ENCODE assay signal across 17 cellular contexts in the genomic region with DNA sequence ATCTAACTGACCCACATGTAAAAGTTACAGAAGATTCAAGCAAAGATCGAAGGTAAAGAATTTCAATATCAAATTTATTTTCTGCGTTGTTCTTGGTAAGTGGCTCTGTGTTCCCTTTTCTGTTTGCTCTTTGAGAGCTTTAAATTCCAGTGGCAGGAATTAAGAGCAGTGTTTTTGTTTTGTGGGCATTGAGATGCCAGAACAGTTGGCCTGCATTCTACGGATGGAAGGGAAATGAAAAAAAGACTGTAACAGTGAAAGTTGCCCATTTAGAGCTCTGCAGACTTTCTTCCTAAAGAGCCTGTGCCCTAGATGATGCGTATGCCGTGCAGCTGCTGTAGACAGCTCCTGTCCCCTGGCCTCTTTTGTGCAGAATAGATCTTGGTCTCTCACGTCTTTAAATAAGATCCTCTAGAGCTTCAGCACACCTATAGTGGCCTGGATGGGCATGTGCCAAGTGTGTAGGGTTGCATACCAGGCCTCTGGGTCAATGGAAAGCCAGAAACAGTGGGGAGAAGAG. TPM values are rescaled to one million over a fixed set of nuclear protein-coding genes. Genes with fewer than 3 reads are reported as not detected.
A peak's percentile ranks its signal among the peaks of the same experiment; 100 is the strongest.
DNase-seq lines count a peak whose midpoint lies in the region; ATAC-seq and TF ChIP-seq lines count a peak whose summit lies in the region.
"Had no signal": no experiment of that assay in that cellular context is flagged by ENCODE, and none has a peak within 500 bp of the region (broad histone marks: within the 10 kb centered on the region; RNA-seq: fewer than 3 reads in every experiment).

No MANE protein-coding gene starts in this region.

- no peaks in the 10 kb centered on the region for H3K27me3 Mint-ChIP-seq in T-helper 1 cell treated with Interleukin-12 subunit alpha and Interleukin-12 subunit beta and Interleukin-4 antibody, amounts not matched to agents 30 μg/mL and 1 μg/mL, for 36 hours (ENCODE audit: low read depth)
- H3K27me3 Mint-ChIP-seq in natural killer cell treated with Interleukin-12 subunit alpha and Interleukin-12 subunit beta and Interleukin-15 and Interleukin-18, amount 100 ng/mL, for 72 hours, result no peaks in the 10 kb centered on the region

- H3K4me1 Mint-ChIP-seq in T-helper 1 cell treated with Interleukin-12 subunit alpha and Interleukin-12 subunit beta and Interleukin-4 antibody, amounts not matched to agents 30 μg/mL and 1 μg/mL, for 36 hours (ENCODE audit: low read depth), result peaks cover 62% of the 10 kb centered on the region
- peaks cover 45 to 61% of the 10 kb centered on the region in 2 donors for H3K4me1 Mint-ChIP-seq in natural killer cell treated with Interleukin-12 subunit alpha and Interleukin-12 subunit beta and Interleukin-15 and Interleukin-18, amount 100 ng/mL, for 72 hours (ENCODE audit: low read depth in 2 of 2)

- H3K27ac Mint-ChIP-seq in T-helper 1 cell treated with Interleukin-12 subunit alpha and Interleukin-12 subunit beta and Interleukin-4 antibody, amounts not matched to agents 30 μg/mL and 1 μg/mL, for 36 hours, result peak overlapping the region; percentile 83
- H3K27ac Mint-ChIP-seq in natural killer cell treated with Interleukin-12 subunit alpha and Interleukin-12 subunit beta and Interleukin-15 and Interleukin-18, amount 100 ng/mL, for 72 hours, result peak overlapping the region; percentile 80 to 96

- H3K4me3 Mint-ChIP-seq in T-helper 1 cell treated with Interleukin-12 subunit alpha and Interleukin-12 subunit beta and Interleukin-4 antibody, amounts not matched to agents 30 μg/mL and 1 μg/mL, for 36 hours, result peak overlapping the region; percentile 49
- peak overlapping the region; percentile 67 for H3K4me3 Mint-ChIP-seq in natural killer cell treated with Interleukin-12 subunit alpha and Interleukin-12 subunit beta and Interleukin-15 and Interleukin-18, amount 100 ng/mL, for 72 hours

- no peaks in the 10 kb centered on the region for H3K9me3 Mint-ChIP-seq in T-helper 1 cell treated with Interleukin-12 subunit alpha and Interleukin-12 subunit beta and Interleukin-4 antibody, amounts not matched to agents 30 μg/mL and 1 μg/mL, for 36 hours
- H3K9me3 Mint-ChIP-seq in natural killer cell treated with Interleukin-12 subunit alpha and Interleukin-12 subunit beta and Interleukin-15 and Interleukin-18, amount 100 ng/mL, for 72 hours, result peaks cover 3% of the 10 kb centered on the region

- H3K36me3 Mint-ChIP-seq in T-helper 1 cell treated with Interleukin-12 subunit alpha and Interleukin-12 subunit beta and Interleukin-4 antibody, amounts not matched to agents 30 μg/mL and 1 μg/mL, for 36 hours (ENCODE audit: low read depth), result peaks cover 62% of the 10 kb centered on the region
- peaks cover 21% of the 10 kb centered on the region for H3K36me3 Mint-ChIP-seq in natural killer cell treated with Interleukin-12 subunit alpha and Interleukin-12 subunit beta and Interleukin-15 and Interleukin-18, amount 100 ng/mL, for 72 hours

- H3K27ac ChIP-seq in C4-2B, result peak overlapping the region; percentile 62
- H3K27ac ChIP-seq in cingulate gyrus (ENCODE audit: low read depth, low read length), result peak overlapping the region; percentile 90
- H3K27ac ChIP-seq: body of pancreas, Peyer's patch had no signal

- no peak for ATAC-seq in natural killer cell treated with Interleukin-12 subunit alpha and Interleukin-12 subunit beta and Interleukin-15 and Interleukin-18, amount 100 ng/mL, for 72 hours
- ATAC-seq in left lobe of liver (no peak), HG03469 (IDR thresholded peaks at IDR 0.05; ENCODE audit: unreplicated experiment) (no peak), GM21423 (IDR thresholded peaks at IDR 0.05; ENCODE audit: unreplicated experiment) (no peak), GM21390 (IDR thresholded peaks at IDR 0.05; ENCODE audit: unreplicated experiment) (no peak)
- ATAC-seq: body of pancreas, esophagus mucosa had no signal

- DNase-seq in natural killer cell treated with Interleukin-12 subunit alpha and Interleukin-12 subunit beta and Interleukin-15 and Interleukin-18, amount 100 ng/mL, for 72 hours (ENCODE audit: low spot score), result no peak
- no peak for DNase-seq in left lobe of liver (ENCODE audit: low spot score)
- DNase-seq: activated CD4-positive, alpha-beta T cell treated with anti-CD3 and anti-CD28 coated beads, Interleukin-2, amount 50 U/mL, for 48 hours; activated effector memory CD4-positive, alpha-beta T cell treated with Interleukin-2 at 50 U/mL for 16 hours; body of pancreas; glutamatergic neuron; lower lobe of right lung; NCI-H1436 treated with DMSO at 0.1 percent for 48 hours; Peyer's patch; SK-N-SH had no signal

- no peak for TF ChIP-seq CTCF in C4-2B (conservative IDR thresholded peaks at IDR 0.05)

RNA-seq across cellular contexts. Expression of a gene that starts 58.8 kb away (rescaled TPM):
- total RNA-seq in natural killer cell treated with Interleukin-12 subunit alpha and Interleukin-12 subunit beta and Interleukin-15 and Interleukin-18, amount 100 ng/mL, for 72 hours, result 10 to 100 TPM; 78.4 to 88.3 TPM
- 25.6 TPM for total RNA-seq in left lobe of liver
